1 cellular context compared by ENCODE assay signal in genomic region chr6:138692978-138693909, GRCh38.
TF ChIP-seq lines count a peak whose summit lies in the region.

No MANE protein-coding gene starts in this region.

TF ChIP-seq in K562, 482 proteins besides CTCF, POLR2A, EP300 and RAD21 (continued from another document):
- TF ChIP-seq ETV6 (IDR thresholded peaks at IDR 0.05; ENCODE audit: borderline replicate concordance in 1 of 2, low read depth in 2 of 2, low read length in 1 of 2) (no peak), ETV6 (CRISPR knock-in tag; IDR thresholded peaks at IDR 0.05; ENCODE audit: borderline replicate concordance) (no peak), GABPB1 (CRISPR knock-in tag; IDR thresholded peaks at IDR 0.05) (peak; percentile 26; the same call in 1 of the 2 replicates), WHSC1 (IDR thresholded peaks at IDR 0.05; ENCODE audit: low read length) (no peak), CTCFL (IDR thresholded peaks at IDR 0.05; ENCODE audit: borderline replicate concordance, insufficient read depth, low read depth, low read length, poor library complexity, severe bottlenecking) (peak; percentile 76), KDM5B (IDR thresholded peaks at IDR 0.05; ENCODE audit: insufficient replicate concordance, low read depth, low read length) (peak; percentile 26), KAT7 (CRISPR knock-in tag; IDR thresholded peaks at IDR 0.05; ENCODE audit: borderline replicate concordance) (peak; percentile 75; the same call in 1 of the 2 replicates)
TF ChIP-seq in K562: peak in this region for 9.
